In the genomic region with DNA sequence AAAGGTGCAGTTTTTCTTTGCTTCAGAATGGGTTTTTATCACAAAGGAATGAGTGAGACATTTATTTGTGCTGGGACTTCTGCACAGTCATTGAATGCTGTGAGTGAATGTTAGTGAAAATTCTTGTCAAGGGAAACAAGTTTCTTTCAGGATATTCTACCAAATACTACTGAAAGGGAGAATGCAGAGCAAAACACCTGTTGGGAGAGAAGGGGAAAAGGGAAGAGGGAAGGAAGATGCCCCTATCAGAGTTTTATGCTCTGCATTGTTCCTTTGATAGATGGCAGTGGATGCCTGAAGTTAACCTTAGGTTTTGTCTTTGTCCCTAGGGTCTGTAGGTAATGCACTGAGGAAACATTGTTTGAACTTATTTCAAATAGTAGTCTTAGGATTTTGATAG, we compare ENCODE assay signal across 7 cellular contexts. TPM values are rescaled to one million over a fixed set of nuclear protein-coding genes. Genes with fewer than 3 reads are reported as not detected.
A peak's percentile ranks its signal among the peaks of the same experiment; 100 is the strongest.
DNase-seq lines count a peak whose midpoint lies in the region; ATAC-seq and TF ChIP-seq lines count a peak whose summit lies in the region.
"Had no signal": no experiment of that assay in that cellular context is flagged by ENCODE, and none has a peak within 500 bp of the region (broad histone marks: within the 10 kb centered on the region; RNA-seq: fewer than 3 reads in every experiment).

No MANE protein-coding gene starts in this region.

- no peak overlapping the region for H3K4ac ChIP-seq in mesendoderm (ENCODE audit: low read depth, low read length)

- H3K79me1 ChIP-seq in mesendoderm (ENCODE audit: low read length) = peaks cover 7% of the 10 kb centered on the region

- peak overlapping the region; percentile 42 to 91 (median 54) for H3K4me3 Mint-ChIP-seq in CD4-positive, alpha-beta memory T cell

- H3K9ac ChIP-seq in mesendoderm (ENCODE audit: low read length) = peak overlapping the region; percentile 5

- no peak overlapping the region for H2BK120ac ChIP-seq in mesendoderm (ENCODE audit: low read depth, low read length)

- intact Hi-C loops in CD4-positive, alpha-beta memory T cell (cut with micrococcal nuclease) = loop anchor here (10.0 kb wide), 1 partner anchor 1057 kb away; a partner anchor contains a TSS

- ATAC-seq in GM21515 (IDR thresholded peaks at IDR 0.05; ENCODE audit: unreplicated experiment) = no peak

- H4K5ac ChIP-seq in mesendoderm (ENCODE audit: low read length) = no peak overlapping the region

- POLR2A ChIA-PET in CD4-positive, alpha-beta memory T cell (lab: Charles Lee; ENCODE audit: partially characterized antibody) = interaction anchor here (1.0 to 6.0 kb wide), 3 partner anchors 8 to 12 kb away, joined by 3 to 151 read pairs (median 3); a partner anchor contains a TSS

- peak overlapping the region; percentile 82 for H3K27ac ChIP-seq in CD4-positive, alpha-beta memory T cell (ENCODE audit: low read depth, low read length)
- H3K27ac ChIP-seq in VCaP (peak overlapping the region; percentile 98), mesendoderm (ENCODE audit: low read depth, low read length) (no peak overlapping the region)

- H4K8ac ChIP-seq in mesendoderm (ENCODE audit: low read depth, low read length) = no peak overlapping the region

- no peaks in the 10 kb centered on the region for H3K36me3 ChIP-seq in CD4-positive, alpha-beta memory T cell (ENCODE audit: insufficient read depth, low read length)
- no peaks in the 10 kb centered on the region for H3K36me3 ChIP-seq in mesendoderm (ENCODE audit: control insufficient read depth, insufficient read depth, low read length)

- H2AK5ac ChIP-seq in mesendoderm (ENCODE audit: low read length) = no peak overlapping the region

- peaks cover 6 to 36% of the 10 kb centered on the region in 2 donors for H3K36me3 Mint-ChIP-seq in CD4-positive, alpha-beta memory T cell

- peaks cover 33% of the 10 kb centered on the region for H3K79me2 ChIP-seq in mesendoderm (ENCODE audit: control insufficient read depth, insufficient read depth, low read length)

- no peaks in the 10 kb centered on the region for H3K9me3 ChIP-seq in CD4-positive, alpha-beta memory T cell (ENCODE audit: control insufficient read depth in 1 of 2, low read length in 2 of 2)

- H3K27me3 Mint-ChIP-seq in CD4-positive, alpha-beta memory T cell = no peaks in the 10 kb centered on the region

- no peak overlapping the region for H3K4me3 ChIP-seq in CD4-positive, alpha-beta memory T cell (ENCODE audit: low read length in 2 of 2)
- H3K4me3 ChIP-seq in mesendoderm (ENCODE audit: low read length) = no peak overlapping the region

- no peak overlapping the region for H3K23ac ChIP-seq in mesendoderm (ENCODE audit: low read length)

- H3K27me3 ChIP-seq in CD4-positive, alpha-beta memory T cell (ENCODE audit: insufficient read depth, low read length) = no peaks in the 10 kb centered on the region
- H3K27me3 ChIP-seq in mesendoderm (ENCODE audit: insufficient read depth, low read length, poor library complexity) = no peaks in the 10 kb centered on the region

- H3K56ac ChIP-seq in mesendoderm (ENCODE audit: low read length) = no peak overlapping the region

- CTCF ChIA-PET in CD4-positive, alpha-beta memory T cell (lab: Charles Lee; ENCODE audit: partially characterized antibody) = interaction anchor here (1.2 to 1.3 kb wide), 2 partner anchors 13 to 53 kb away, joined by 3 to 4 read pairs; a partner anchor contains a TSS

- H3K27ac Mint-ChIP-seq in CD4-positive, alpha-beta memory T cell = peak overlapping the region in 6 of 7 donors; percentile 17 to 97 (median 75)

- H3K18ac ChIP-seq in mesendoderm (ENCODE audit: low read length) = no peak overlapping the region

- no peak for DNase-seq in CD4-positive, alpha-beta memory T cell
- DNase-seq in mesendoderm (no peak), SIG-M5 (lab: John Stamatoyannopoulos, UW) (no peak), NCI-H2081 (lab: John Stamatoyannopoulos, UW) (no peak)
- DNase-seq: H7 had no signal

- H3K4me1 ChIP-seq in CD4-positive, alpha-beta memory T cell (ENCODE audit: insufficient read depth, low read length) = peaks cover 79% of the 10 kb centered on the region
- H3K4me1 ChIP-seq in mesendoderm (ENCODE audit: control insufficient read depth, low read depth, low read length) = peaks cover 2% of the 10 kb centered on the region

- H3K4me1 Mint-ChIP-seq in CD4-positive, alpha-beta memory T cell = peaks cover 34 to 74% (median 50%) of the 10 kb centered on the region in 4 donors

- H3K9me3 Mint-ChIP-seq in CD4-positive, alpha-beta memory T cell = no peaks in the 10 kb centered on the region

- H2BK15ac ChIP-seq in mesendoderm (replicated peaks; ENCODE audit: low read depth) = no peak overlapping the region

- no peak for TF ChIP-seq CTCF in VCaP (conservative IDR thresholded peaks at IDR 0.05)

- no peak overlapping the region for H3K4me2 ChIP-seq in mesendoderm (ENCODE audit: low read length)

- no peak overlapping the region for H2BK5ac ChIP-seq in mesendoderm (ENCODE audit: low read length)

RNA-seq across cellular contexts. Expression of a gene that starts 3.1 kb away (rescaled TPM):
- total RNA-seq in CD4-positive, alpha-beta memory T cell = 100 to 1,000 TPM; 140 to 143 TPM
- 10 to 100 TPM; 45.5 to 85.3 TPM for polyA plus RNA-seq in CD4-positive, alpha-beta memory T cell
- polyA plus RNA-seq in mesendoderm (2013, experiment 1 of 2) = 38.9 TPM
- polyA plus RNA-seq in mesendoderm (2013, experiment 2 of 2) = 38.1 TPM

RNA-seq across cellular contexts. Expression of a gene that starts 13.0 kb away (rescaled TPM):
- 1 to 10 TPM; 4.7 to 5.1 TPM for total RNA-seq in CD4-positive, alpha-beta memory T cell
- polyA plus RNA-seq in CD4-positive, alpha-beta memory T cell = 10 to 100 TPM in 1 of 2 donors, 1 to 10 TPM in 1; 5.3 to 14.2 TPM
- polyA plus RNA-seq in mesendoderm (2013, experiment 1 of 2) = 27.8 TPM
- 27.6 TPM for polyA plus RNA-seq in mesendoderm (2013, experiment 2 of 2)

RNA-seq across cellular contexts. Expression of a gene that starts 13.1 kb away (rescaled TPM):
- total RNA-seq in CD4-positive, alpha-beta memory T cell = 10 to 100 TPM; 79.2 to 85.8 TPM
- 1 to 10 TPM; 4.7 to 7.4 TPM for polyA plus RNA-seq in CD4-positive, alpha-beta memory T cell
- 59.6 TPM for polyA plus RNA-seq in mesendoderm (2013, experiment 1 of 2)
- 63.2 TPM for polyA plus RNA-seq in mesendoderm (2013, experiment 2 of 2)

RNA-seq across cellular contexts. Expression of a gene that starts 43.9 kb away (rescaled TPM):
- total RNA-seq in CD4-positive, alpha-beta memory T cell = 1 to 10 TPM; 7.2 to 7.8 TPM
- 1 to 10 TPM; 3.6 to 4.0 TPM for polyA plus RNA-seq in CD4-positive, alpha-beta memory T cell
- polyA plus RNA-seq in mesendoderm (2013, experiment 1 of 2) = 15.6 TPM
- 14.9 TPM for polyA plus RNA-seq in mesendoderm (2013, experiment 2 of 2)

RNA-seq across cellular contexts. Expression of a gene that starts 53.6 kb away (rescaled TPM):
- total RNA-seq in CD4-positive, alpha-beta memory T cell = 10 to 100 TPM; 11.8 to 13.3 TPM
- 1 to 10 TPM; 1.7 to 4.4 TPM for polyA plus RNA-seq in CD4-positive, alpha-beta memory T cell
- polyA plus RNA-seq in mesendoderm (2013, experiment 1 of 2) = 4.0 TPM
- 4.0 TPM for polyA plus RNA-seq in mesendoderm (2013, experiment 2 of 2)
